21 cellular contexts compared by ENCODE assay signal in the genomic region with DNA sequence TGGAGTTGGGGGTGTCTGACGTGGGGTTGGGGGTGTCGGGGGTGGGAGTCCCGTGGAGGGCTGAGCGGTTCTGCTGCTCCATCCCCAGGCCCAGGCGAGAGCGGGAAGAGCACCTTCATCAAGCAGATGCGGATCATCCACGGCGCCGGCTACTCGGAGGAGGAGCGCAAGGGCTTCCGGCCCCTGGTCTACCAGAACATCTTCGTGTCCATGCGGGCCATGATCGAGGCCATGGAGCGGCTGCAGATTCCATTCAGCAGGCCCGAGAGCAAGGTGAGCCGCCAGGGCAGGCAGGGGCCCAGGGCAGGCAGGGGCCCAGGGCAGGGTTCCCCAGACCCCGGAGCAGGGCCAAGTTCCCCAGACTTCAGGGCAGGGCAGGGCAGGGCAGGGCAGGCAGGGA. TPM values are rescaled to one million over a fixed set of nuclear protein-coding genes. Genes with fewer than 3 reads are reported as not detected.
"Had no signal": no experiment of that assay in that cellular context is flagged by ENCODE, and none has a peak within 500 bp of the region (broad histone marks: within the 10 kb centered on the region; RNA-seq: fewer than 3 reads in every experiment).

No MANE protein-coding gene starts in this region.

- H3K4me3 ChIP-seq: SJSA1, SK-N-MC had no signal

- H3K27me3 ChIP-seq: SJSA1 had no signal

- H3K36me3 ChIP-seq: SJSA1 had no signal

- H3K9me3 ChIP-seq: SJSA1 had no signal

- DNase-seq: Kasumi-1, KG1, MM.1S, NCI-H1092 treated with DMSO at 0.1 percent for 48 hours, NCI-H1436, NCI-H187 treated with DMSO at 0.1 percent for 48 hours, NCI-H2081, NCI-H2107, NCI-H2227 treated with DMSO at 0.1 percent for 48 hours, NCI-H524 treated with DMSO at 0.1 percent for 48 hours, NCI-H69, NCI-H774, PC-3, Right ventricle myocardium superior, SIG-M5 had no signal

- H3K27ac ChIP-seq: SJSA1, SK-N-MC had no signal

- ATAC-seq: Panc1, PC-3 had no signal

RNA-seq across cellular contexts. Expression of gene GNA15, which starts 12.7 kb away (rescaled TPM):
- total RNA-seq: M059J, OCI-LY7, PC-3 had no signal

RNA-seq across cellular contexts. Expression of gene S1PR4, which starts 30.1 kb away (rescaled TPM):
- total RNA-seq: HT-29, M059J, SJSA1 had no signal
